In the genomic region with DNA sequence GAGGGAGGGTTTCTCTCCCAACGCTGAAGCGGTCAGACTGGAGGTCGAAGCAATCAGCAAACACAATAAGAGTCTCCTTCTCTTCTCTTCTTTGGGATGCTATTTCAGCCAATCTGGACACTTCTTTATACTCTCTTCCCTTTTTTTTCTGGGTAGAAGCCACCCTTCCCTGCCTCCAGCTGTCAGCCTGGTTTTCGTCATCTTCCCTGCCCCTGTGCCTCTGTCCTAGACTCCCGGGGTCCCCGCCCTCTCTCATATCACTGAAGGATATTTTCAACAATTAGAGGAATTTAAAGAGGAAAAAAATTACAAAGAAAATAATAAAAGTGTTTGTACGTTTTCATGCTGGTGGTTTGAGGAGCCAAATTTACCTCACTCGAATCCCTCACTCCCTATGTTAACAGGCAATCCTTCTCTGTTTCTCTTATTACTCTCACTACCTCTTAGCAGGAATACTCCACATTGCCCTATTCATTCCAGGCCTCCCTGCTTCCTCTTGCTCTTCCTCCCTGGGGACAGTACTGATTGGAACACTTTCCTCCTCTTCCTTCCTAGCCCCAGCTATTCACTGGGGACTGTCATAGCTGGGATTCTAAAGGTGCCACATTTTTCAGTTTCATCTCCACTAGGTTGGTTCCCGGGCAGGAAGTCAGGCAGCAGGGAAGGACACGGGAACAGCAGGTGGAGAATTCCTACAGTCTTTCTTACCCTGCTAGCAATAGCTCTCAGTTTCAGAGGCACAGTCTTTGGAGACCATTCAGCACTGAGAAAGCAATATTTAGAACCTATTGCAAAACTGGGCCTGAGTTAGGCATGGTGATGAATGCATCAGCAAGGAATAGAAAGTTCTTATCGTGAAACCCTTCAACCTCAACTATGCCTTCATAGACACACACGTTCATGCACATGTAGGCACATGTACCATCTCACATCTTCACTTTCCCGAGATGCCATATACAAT, we compare ENCODE assay signal across 23 cellular contexts.
DNase-seq lines count a peak whose midpoint lies in the region; ATAC-seq and TF ChIP-seq lines count a peak whose summit lies in the region.
"Had no signal": no experiment of that assay in that cellular context is flagged by ENCODE, and none has a peak within 500 bp of the region (broad histone marks: within the 10 kb centered on the region; RNA-seq: fewer than 3 reads in every experiment).

No MANE protein-coding gene starts in this region.

- H3K27ac Mint-ChIP-seq in brain = peak overlapping the region in 3 of 5 experiments; percentile 10 to 48 (median 45)
- peak overlapping the region; percentile 53 for H3K27ac Mint-ChIP-seq in nephron progenitor cell
- H3K27ac Mint-ChIP-seq: B cell, CD14-positive monocyte had no signal

- intact Hi-C loops in A673 (cut with micrococcal nuclease; ENCODE audit: unreplicated experiment) = no loop called here
- intact Hi-C loops in heart right ventricle (cut with DNase I) = no loop called here

- POLR2A ChIA-PET in A673 (lab: Charles Lee; ENCODE audit: low non-redundant PET) = no interaction called here

- no peaks in the 10 kb centered on the region for H3K27me3 ChIP-seq in A673 (replicated peaks; ENCODE audit: insufficient read depth, low read depth, low read length, poor library complexity)
- no peaks in the 10 kb centered on the region for H3K27me3 ChIP-seq in heart right ventricle
- H3K27me3 ChIP-seq: SJCRH30 had no signal

- H3K4me3 ChIP-seq in A673 (ENCODE audit: low read depth, low read length, poor library complexity, severe bottlenecking) (no peak overlapping the region), heart right ventricle (no peak overlapping the region)
- H3K4me3 ChIP-seq: SJCRH30 had no signal

- DNase-seq in A673 (ENCODE audit: low spot score) = peak; percentile 24
- DNase-seq in heart right ventricle = no peak
- no peak for DNase-seq in nephron progenitor cell
- DNase-seq in A172 (ENCODE audit: low spot score) = no peak
- DNase-seq in NCI-H510A treated with DMSO at 0.1 percent for 48 hours (lab: John Stamatoyannopoulos, UW) = no peak
- DNase-seq: DMS79, KBM-7, MM.1S, NCI-H1092 treated with DMSO at 0.1 percent for 48 hours, NCI-H146, NCI-H2029, NCI-H2227 treated with DMSO at 0.1 percent for 48 hours, NCI-H510A, NCI-H774, SJCRH30 had no signal

- no peaks in the 10 kb centered on the region for H3K9me3 Mint-ChIP-seq in brain
- H3K9me3 Mint-ChIP-seq in nephron progenitor cell = no peaks in the 10 kb centered on the region

- ATAC-seq in heart right ventricle (peak in 6 of 8 donors; percentile 25 to 60 (median 49)), HG02970 (IDR thresholded peaks at IDR 0.05; ENCODE audit: low FRiP score, unreplicated experiment) (no peak), HG03432 (IDR thresholded peaks at IDR 0.05; ENCODE audit: unreplicated experiment) (no peak)
- ATAC-seq: HepG2, Panc1 had no signal

- H3K9me3 ChIP-seq in A673 (ENCODE audit: low read depth, low read length, poor library complexity, severe bottlenecking) = no peaks in the 10 kb centered on the region
- H3K9me3 ChIP-seq in heart right ventricle = no peaks in the 10 kb centered on the region
- H3K9me3 ChIP-seq: SJCRH30 had no signal

- H3K4me1 ChIP-seq in A673 (ENCODE audit: insufficient read depth, low read length, poor library complexity, severe bottlenecking) = no peaks in the 10 kb centered on the region
- H3K4me1 ChIP-seq in heart right ventricle = peaks cover 0 to 35% (median 19%) of the 10 kb centered on the region in 9 donors
- H3K4me1 ChIP-seq: SJCRH30 had no signal

- BruUV-seq in A673 (replicated peaks; lab: Mats Ljungman, UMichigan) = TSS peak; percentile 10

- H3K4me3 Mint-ChIP-seq in brain (no peak overlapping the region), nephron progenitor cell (no peak overlapping the region)
- H3K4me3 Mint-ChIP-seq: B cell, CD14-positive monocyte had no signal

- H3K36me3 ChIP-seq in A673 (ENCODE audit: insufficient read depth, low read length, poor library complexity, severe bottlenecking) (no peaks in the 10 kb centered on the region), heart right ventricle (peaks cover 0 to 44% (median 5%) of the 10 kb centered on the region in 9 donors)

- H3K4me1 Mint-ChIP-seq in brain (peaks cover 26% of the 10 kb centered on the region), nephron progenitor cell (peaks cover 32% of the 10 kb centered on the region)
- H3K4me1 Mint-ChIP-seq: B cell, CD14-positive monocyte had no signal

- WGBS in heart right ventricle, 2 donors = 62 to 65% methylated on average over 13 of the region's 13 CpGs

- TF ChIP-seq CTCF in A673 (conservative IDR thresholded peaks at IDR 0.05; ENCODE audit: low read depth, low read length) (no peak), brain (conservative IDR thresholded peaks at IDR 0.05) (no peak), heart right ventricle (IDR thresholded peaks at IDR 0.05) (no peak), nephron progenitor cell (IDR thresholded peaks at IDR 0.05) (no peak)

- H3K36me3 Mint-ChIP-seq in brain = peaks cover 59% of the 10 kb centered on the region
- peaks cover 73% of the 10 kb centered on the region for H3K36me3 Mint-ChIP-seq in nephron progenitor cell (ENCODE audit: low read depth)
- H3K36me3 Mint-ChIP-seq: CD14-positive monocyte had no signal

- H3K27me3 Mint-ChIP-seq in brain = no peaks in the 10 kb centered on the region
- no peaks in the 10 kb centered on the region for H3K27me3 Mint-ChIP-seq in nephron progenitor cell (ENCODE audit: low read depth, poor library complexity)
- H3K27me3 Mint-ChIP-seq: B cell had no signal

- H3K27ac ChIP-seq in A673 (ENCODE audit: low read depth, low read length, poor library complexity, severe bottlenecking) (no peak overlapping the region), heart right ventricle (peak overlapping the region in 6 of 10 donors; percentile 12 to 55 (median 18))
- H3K27ac ChIP-seq: HL-60, SJCRH30 had no signal

- CTCF ChIA-PET in A673 (lab: Charles Lee) = interaction anchor here (0.6 kb wide), 1 partner anchor 1128 kb away, joined by 4 read pairs; no protein-coding TSS in a partner anchor

Comparison
In these comparisons a context has a peak if more than half of its experiments do, and no peak if none do; other contexts are left out.
1. ATAC-seq: peak in heart right ventricle (6 of 8); none in HG02970 (single experiment) and HG03432 (single experiment).